ENCODE assay signal across 19 cellular contexts in the genomic region with DNA sequence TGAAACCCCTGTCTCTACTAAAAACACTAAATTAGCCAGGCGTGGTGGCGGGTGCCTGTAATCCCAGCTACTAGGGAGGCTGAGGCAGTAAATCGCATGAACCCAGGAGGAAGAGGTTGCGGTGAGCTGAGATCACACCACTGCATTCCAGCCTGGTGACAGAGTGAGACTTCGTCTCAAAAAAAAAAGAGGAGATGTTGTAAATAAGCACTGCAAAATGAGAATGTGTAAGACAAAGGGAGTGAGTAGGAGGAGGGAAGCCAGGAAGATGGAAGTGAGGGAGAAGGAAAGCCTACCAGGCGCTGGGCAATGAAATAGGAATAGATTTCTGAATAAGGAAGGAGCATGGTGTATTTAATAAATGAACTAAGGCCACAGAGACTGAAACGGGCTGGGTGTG.
"Had no signal": no experiment of that assay in that cellular context is flagged by ENCODE, and none has a peak within 500 bp of the region (broad histone marks: within the 10 kb centered on the region; RNA-seq: fewer than 3 reads in every experiment).

No MANE protein-coding gene starts in this region.

- H3K4me3 Mint-ChIP-seq: immature natural killer cell, naive B cell, T-cell had no signal

- H3K36me3 ChIP-seq: ascending aorta, esophagus muscularis mucosa, lower lobe of right lung, thoracic aorta, upper lobe of right lung had no signal

- DNase-seq: activated CD4-positive, alpha-beta T cell treated with anti-CD3 and anti-CD28 coated beads for 1 hour; activated CD4-positive, alpha-beta T cell treated with anti-CD3 and anti-CD28 coated beads, Interleukin-2, amount 50 U/mL, for 4 hours; activated naive CD4-positive, alpha-beta T cell treated with Interleukin-2 at 50 U/mL for 16 hours; activated T-cell treated with anti-CD3 and anti-CD28 coated beads for 4 hours; head of caudate nucleus; immature natural killer cell; left cardiac atrium; lower lobe of right lung; naive B cell; stimulated activated CD4-positive, alpha-beta T cell treated with anti-CD3 and anti-CD28 coated beads, Interleukin-12 subunit alpha, Interleukin-12 subunit beta, amount 100 ng/mL, for 4 hours; stimulated activated CD4-positive, alpha-beta T cell treated with anti-CD3 and anti-CD28 coated beads, Interleukin-2, amount 100 ng/mL, for 24 hours; T-cell; T1000; upper lobe of right lung had no signal

- ATAC-seq: left cardiac atrium, lower lobe of right lung, T-cell, upper lobe of right lung had no signal

- H3K9me3 ChIP-seq: ascending aorta, esophagus muscularis mucosa, lower lobe of right lung, thoracic aorta, upper lobe of right lung had no signal

- FAIRE-seq: endometrium had no signal

- H3K27me3 ChIP-seq: ascending aorta, esophagus muscularis mucosa, upper lobe of right lung had no signal

- H3K27ac ChIP-seq: ascending aorta, esophagus muscularis mucosa, lower lobe of right lung, parathyroid adenoma, thoracic aorta, upper lobe of right lung had no signal

- H3K4me1 ChIP-seq: esophagus muscularis mucosa, lower lobe of right lung, parathyroid adenoma, upper lobe of right lung had no signal

- H3K4me3 ChIP-seq: ascending aorta, esophagus muscularis mucosa, lower lobe of right lung, thoracic aorta, upper lobe of right lung had no signal

- H3K9me3 Mint-ChIP-seq: immature natural killer cell, T-cell had no signal

- H3K27ac Mint-ChIP-seq: T-cell had no signal

- H3K36me3 Mint-ChIP-seq: T-cell had no signal

- H3K9ac ChIP-seq: parathyroid adenoma had no signal

- H3K79me2 ChIP-seq: parathyroid adenoma had no signal

- H2AFZ ChIP-seq: parathyroid adenoma had no signal

- H3K4me1 Mint-ChIP-seq: immature natural killer cell, naive B cell, T-cell had no signal
